18 cellular contexts compared by ENCODE assay signal in the genomic region with DNA sequence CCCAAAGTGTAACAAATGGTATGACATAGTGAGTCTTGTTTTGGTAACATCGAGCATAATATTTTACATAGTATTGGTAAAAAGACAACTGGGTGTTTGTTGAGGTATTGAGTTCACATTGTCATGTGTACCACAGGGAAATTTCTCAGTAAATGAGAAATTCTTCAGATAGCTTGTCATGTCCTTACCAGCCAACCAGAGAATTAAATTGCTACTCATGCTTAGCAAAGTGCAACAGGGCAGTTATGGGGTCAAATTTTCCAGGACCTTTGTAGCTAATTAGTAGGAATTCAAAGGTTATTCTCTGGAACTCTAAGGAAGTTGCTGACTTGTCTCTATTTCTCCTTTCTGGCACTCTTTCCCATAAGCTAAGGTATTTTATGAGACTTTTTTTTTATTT.
"Had no signal": no experiment of that assay in that cellular context is flagged by ENCODE, and none has a peak within 500 bp of the region (broad histone marks: within the 10 kb centered on the region; RNA-seq: fewer than 3 reads in every experiment).

No MANE protein-coding gene starts in this region.

- H3K4me1 ChIP-seq: parathyroid adenoma, tibial artery had no signal

- H2AFZ ChIP-seq: parathyroid adenoma had no signal

- ATAC-seq: activated T-cell treated with anti-CD3 and anti-CD28 coated beads, Interleukin-2, amount 50 U/mL, for 72 hours; stimulated activated naive CD8-positive, alpha-beta T cell treated with anti-CD3 and anti-CD28 coated beads, Interleukin-15, amount 100 ng/mL, for 72 hours; T-helper 17 cell had no signal

- H3K27ac ChIP-seq: parathyroid adenoma, tibial artery had no signal

- H3K4me3 ChIP-seq: tibial artery had no signal

- H3K36me3 ChIP-seq: tibial artery had no signal

- DNase-seq: activated CD4-positive, alpha-beta memory T cell treated with anti-CD3 and anti-CD28 coated beads, Interleukin-2, amount 10 ng/mL, durations not matched to agents 7 days and 5 days; activated CD4-positive, alpha-beta T cell treated with anti-CD3 and anti-CD28 coated beads for 48 hours; activated CD4-positive, CD25-positive, alpha-beta regulatory T cell; activated effector memory CD4-positive, alpha-beta T cell treated with Interleukin-2 at 50 U/mL for 16 hours; activated naive CD4-positive, alpha-beta T cell treated with anti-CD3 and anti-CD28 coated beads for 36 hours; activated T-cell treated with anti-CD3 and anti-CD28 coated beads, Interleukin-2, amount 50 U/mL, for 72 hours; amygdala; effector CD4-positive, alpha-beta T cell; erythroblast; foreskin fibroblast; nucleus accumbens; stimulated activated CD4-positive, alpha-beta T cell treated with anti-CD3 and anti-CD28 coated beads, Interleukin-12 subunit alpha, Interleukin-12 subunit beta, amount 100 ng/mL, for 4 hours; stimulated activated CD4-positive, alpha-beta T cell treated with anti-CD3 and anti-CD28 coated beads, Interleukin-4, amount 100 ng/mL, for 4 hours; stimulated activated naive CD8-positive, alpha-beta T cell treated with anti-CD3 and anti-CD28 coated beads, Interleukin-15, amount 100 ng/mL, for 72 hours; SW 1271; T-helper 17 cell; tibial artery had no signal

- H3K79me2 ChIP-seq: parathyroid adenoma had no signal

- H3K27me3 ChIP-seq: tibial artery had no signal

- H3K9ac ChIP-seq: parathyroid adenoma had no signal
